8 cellular contexts compared by ENCODE assay signal in genomic region chr12:123233505-123234299, GRCh38. TPM values are rescaled to one million over a fixed set of nuclear protein-coding genes. Genes with fewer than 3 reads are reported as not detected.
DNase-seq lines count a peak whose midpoint lies in the region; ATAC-seq, FAIRE-seq and TF ChIP-seq lines count a peak whose summit lies in the region.

No MANE protein-coding gene starts in this region.

- in situ Hi-C loops in IMR-90 (cut with MboI; ENCODE audit: low sequenced_read_pairs), result loop anchor here (5.0 to 10.0 kb wide), 2 partner anchors 189 to 266 kb away; partner anchors contain the start of gene ABCB9

- dilution Hi-C loops in IMR-90 (cut with HindIII; ENCODE audit: low sequenced_read_pairs, unreplicated experiment), result loop anchor here (25.0 kb wide), 1 partner anchor 246 kb away; the partner anchor contains the start of genes ARL6IP4 and OGFOD2

- peak overlapping the region; percentile 76 for H4K91ac ChIP-seq in IMR-90 (ENCODE audit: insufficient read depth, low read depth, low read length)

- POLR2A ChIA-PET in IMR-90 (lab: Charles Lee; ENCODE audit: unreplicated experiment), result interaction anchor here (0.6 to 1.9 kb wide), 7 partner anchors 8 to 249 kb away, joined by 3 to 14 read pairs (median 3); no protein-coding TSS in a partner anchor

- H4K8ac ChIP-seq in IMR-90 (ENCODE audit: low read depth in 2 of 2, low read length in 2 of 2), result peak overlapping the region; percentile 53 to 91; a peak in 3 of 4 replicates

- H3K27ac Mint-ChIP-seq in CD14-positive monocyte, result peak overlapping the region; percentile 91 to 98 (median 95)
- H3K27ac Mint-ChIP-seq in astrocyte (ENCODE audit: unreplicated experiment), result peak overlapping the region; percentile 91

- intact Hi-C loops in CD14-positive monocyte (cut with micrococcal nuclease), result loop anchor here (5.0 to 10.0 kb wide), 2 partner anchors 256 to 259 kb away; partner anchors contain the start of gene OGFOD2 (in 2 of the 2)
- intact Hi-C loops in IMR-90 (cut with micrococcal nuclease), result loop anchor here (1.0 to 10.0 kb wide), 2 partner anchors 190 to 339 kb away; partner anchors contain the start of gene VPS37B
- intact Hi-C loops in left lung (cut with DNase I), result loop anchor here in 1 of 2 donors (10.0 kb wide), 1 partner anchor 189 kb away; no protein-coding TSS in a partner anchor

- H2AFZ ChIP-seq in IMR-90 (replicated peaks; ENCODE audit: low read length, poor library complexity), result peak overlapping the region; percentile 98
- peak overlapping the region; percentile 88 for H2AFZ ChIP-seq in astrocyte (ENCODE audit: low read depth, low read length)

- H3K4me3 ChIP-seq in IMR-90 (ENCODE audit: insufficient read depth, low read depth, low read length) (peak overlapping the region; percentile 56), astrocyte (ENCODE audit: insufficient read depth, low read depth, low read length) (peak overlapping the region; percentile 89), left lung (peak overlapping the region; percentile 73 to 95), thymus (ENCODE audit: low read length) (peak overlapping the region; percentile 65)

- H3K27ac ChIP-seq in IMR-90 (ENCODE audit: insufficient read depth, low read length) (peak overlapping the region; percentile 69), astrocyte (ENCODE audit: low read depth, low read length) (peak overlapping the region; percentile 64), left lung (peak overlapping the region; percentile 88), thymus (ENCODE audit: low read depth) (peak overlapping the region; percentile 87)

- peaks cover 30 to 54% of the 10 kb centered on the region in 2 experiments for H3K79me1 ChIP-seq in IMR-90 (ENCODE audit: low read depth in 1 of 2, low read length in 2 of 2)

- 0 out of 2 replicates have a peak overlapping the region, but pooled peaks have one; percentile 6 for H3K18ac ChIP-seq in IMR-90 (ENCODE audit: low read depth, low read length)

- H3K14ac ChIP-seq in IMR-90 (replicated peaks; ENCODE audit: low read depth, low read length), result peak overlapping the region; percentile 92

- H3K9ac ChIP-seq in IMR-90 (ENCODE audit: low read depth, low read length) (peak overlapping the region; percentile 82), astrocyte (ENCODE audit: low read length) (peak overlapping the region; percentile 91)

- peak overlapping the region; percentile 93 for H2AK5ac ChIP-seq in IMR-90 (ENCODE audit: low read depth, low read length)

- H3K4me1 ChIP-seq in IMR-90 (ENCODE audit: control insufficient read depth, insufficient read depth, low read length), result peaks cover 3% of the 10 kb centered on the region
- H3K4me1 ChIP-seq in astrocyte (ENCODE audit: insufficient read depth, low read length), result peaks cover 12% of the 10 kb centered on the region
- H3K4me1 ChIP-seq in left lung, result peaks cover 28 to 73% of the 10 kb centered on the region in 2 donors
- H3K4me1 ChIP-seq in thymus (ENCODE audit: control insufficient read depth, insufficient read depth, low read length), result peaks cover 28% of the 10 kb centered on the region

- CTCF ChIA-PET in IMR-90 (lab: Yijun Ruan, JAX), result interaction anchor here (1.4 to 4.6 kb wide), 2 partner anchors 9 to 191 kb away, joined by 4 to 23 read pairs; no protein-coding TSS in a partner anchor

- peaks cover 5% of the 10 kb centered on the region for H3K9me1 ChIP-seq in IMR-90 (ENCODE audit: insufficient read depth, low read length)

- no TSS peak for BruUV-seq in IMR-90 (replicated peaks; lab: Mats Ljungman, UMichigan)

- no peak for FAIRE-seq in astrocyte (lab: Jason Lieb, UNC)

- peak overlapping the region; percentile 70 for H3K56ac ChIP-seq in IMR-90 (ENCODE audit: extremely low read depth, insufficient read depth, low read length)

- ATAC-seq in GM21367 (IDR thresholded peaks at IDR 0.05; ENCODE audit: unreplicated experiment) (peak; percentile 6), IMR-90 (ENCODE audit: low read depth) (peak; percentile 2), left lung (peak; percentile 27)

- H3K9me3 Mint-ChIP-seq in CD14-positive monocyte, result no peaks in the 10 kb centered on the region
- H3K9me3 Mint-ChIP-seq in astrocyte (ENCODE audit: unreplicated experiment), result no peaks in the 10 kb centered on the region

- H3K4me1 Mint-ChIP-seq in CD14-positive monocyte (peaks cover 41% of the 10 kb centered on the region), astrocyte (ENCODE audit: low read depth, unreplicated experiment) (peaks cover 5% of the 10 kb centered on the region)

- H2BK15ac ChIP-seq in IMR-90 (ENCODE audit: low read depth, low read length), result 0 out of 3 replicates have a peak overlapping the region, but pooled peaks have one; percentile 20

- peak overlapping the region; percentile 96 for H2AK9ac ChIP-seq in IMR-90 (replicated peaks; ENCODE audit: low read depth, low read length, poor library complexity)

- WGBS in IMR-90 (ENCODE audit: extremely low coverage in 2 of 2, insufficient read length in 1 of 2), 2 experiments, result 10% methylated on average over 22 of the region's 42 CpGs; no CpG with 5 or more reads in 1 of the 2 experiments
- 6% methylated on average over 42 of the region's 42 CpGs for whole genome bisulfite sequencing in thymus

- peaks cover 64% of the 10 kb centered on the region for H3K79me2 ChIP-seq in astrocyte (ENCODE audit: insufficient read depth, low read length)

- H3K36me3 Mint-ChIP-seq in CD14-positive monocyte (peaks cover 0 to 5% of the 10 kb centered on the region in 2 donors), astrocyte (ENCODE audit: low read depth, unreplicated experiment) (no peaks in the 10 kb centered on the region)

- H3K9me3 ChIP-seq in IMR-90 (ENCODE audit: control insufficient read depth, insufficient read depth, low read length) (no peaks in the 10 kb centered on the region), astrocyte (ENCODE audit: insufficient read depth, low read depth, low read length) (no peaks in the 10 kb centered on the region), left lung (no peaks in the 10 kb centered on the region), thymus (ENCODE audit: control insufficient read depth) (no peaks in the 10 kb centered on the region)

- H3K27me3 Mint-ChIP-seq in CD14-positive monocyte (ENCODE audit: low read depth in 3 of 3) (peaks cover 0 to 2% (median 1%) of the 10 kb centered on the region in 3 donors), astrocyte (ENCODE audit: low read depth, unreplicated experiment) (no peaks in the 10 kb centered on the region)

- peak overlapping the region; percentile 47 for H4K5ac ChIP-seq in IMR-90 (ENCODE audit: low read depth, low read length)

- peak overlapping the region; percentile 92 to 98 for H3K4me3 Mint-ChIP-seq in CD14-positive monocyte
- H3K4me3 Mint-ChIP-seq in astrocyte (ENCODE audit: unreplicated experiment), result peak overlapping the region; percentile 99

- H3K4me2 ChIP-seq in IMR-90 (ENCODE audit: low read depth, low read length) (peak overlapping the region; percentile 84), astrocyte (ENCODE audit: low read length) (peak overlapping the region; percentile 96)

- H3K36me3 ChIP-seq in IMR-90 (ENCODE audit: control insufficient read depth, insufficient read depth, low read length) (peaks cover 1% of the 10 kb centered on the region; the same call in 1 of the 2 replicates), astrocyte (ENCODE audit: insufficient read depth, low read length) (peaks cover 8% of the 10 kb centered on the region), left lung (no peaks in the 10 kb centered on the region), thymus (ENCODE audit: control insufficient read depth, insufficient read depth) (peaks cover 13% of the 10 kb centered on the region)

- TF ChIP-seq CTCF in CD14-positive monocyte (IDR thresholded peaks at IDR 0.05) (no peak), IMR-90 (conservative IDR thresholded peaks at IDR 0.05; ENCODE audit: low read depth, low read length) (no peak), astrocyte (IDR thresholded peaks at IDR 0.05; ENCODE audit: insufficient read depth, low read depth, low read length) (no peak), left lung (IDR thresholded peaks at IDR 0.05) (no peak)

- peak overlapping the region; percentile 95 for H3K4ac ChIP-seq in IMR-90 (ENCODE audit: low read depth, low read length)

- no peak for TF ChIP-seq RAD21 in IMR-90 (IDR thresholded peaks at IDR 0.05; ENCODE audit: low read length)

- H4K20me1 ChIP-seq in IMR-90 (ENCODE audit: insufficient read depth, low read length) (peaks cover 12% of the 10 kb centered on the region; the same call in 1 of the 2 replicates), astrocyte (ENCODE audit: insufficient read depth, low read length) (peaks cover 5% of the 10 kb centered on the region)

- DNase-seq in CD14-positive monocyte (ENCODE audit: low spot score) (no peak), IMR-90 (no peak), astrocyte (ENCODE audit: low read depth) (no peak), left lung (no peak), A172 (ENCODE audit: low spot score) (no peak), NCI-H128 (lab: John Stamatoyannopoulos, UW; ENCODE audit: unreplicated experiment) (no peak)

- H2BK120ac ChIP-seq in IMR-90 (ENCODE audit: low read depth, low read length), result peak overlapping the region; percentile 36; the same call in 1 of the 2 replicates

- no peak for TF ChIP-seq POLR2A in IMR-90 (IDR thresholded peaks at IDR 0.05; ENCODE audit: low read depth, low read length)

- no peak overlapping the region for H2BK20ac ChIP-seq in IMR-90 (ENCODE audit: low read depth, low read length)

- peak overlapping the region; percentile 97 for H3K23ac ChIP-seq in IMR-90 (ENCODE audit: low read depth, low read length)

- H3K27me3 ChIP-seq in IMR-90 (ENCODE audit: control insufficient read depth, insufficient read depth, low read length) (no peaks in the 10 kb centered on the region), astrocyte (ENCODE audit: insufficient read depth, low read length) (no peaks in the 10 kb centered on the region), left lung (no peaks in the 10 kb centered on the region), thymus (ENCODE audit: control insufficient read depth, insufficient read depth) (no peaks in the 10 kb centered on the region)

- H2BK5ac ChIP-seq in IMR-90 (ENCODE audit: low read depth, low read length, poor library complexity, severe bottlenecking), result peak overlapping the region; percentile 64

RNA-seq across cellular contexts. Expression of gene MTRFR, which starts 0.5 kb away (rescaled TPM):
- polyA plus RNA-seq in CD14-positive monocyte, result 1 to 10 TPM; 1.7 to 2.1 TPM
- 10.2 and 12.2 TPM in 2 replicates for total RNA-seq in IMR-90 (2012; rRNA removed)
- 7.2 and 8.6 TPM in 2 replicates for polyA plus RNA-seq in IMR-90 (2012; rRNA removed)
- 10.9 and 17.8 TPM in 2 replicates for polyA plus RNA-seq in IMR-90 (2012; cell fraction: cytosol; rRNA removed)
- polyA plus RNA-seq in IMR-90 (2012; cell fraction: nucleus; rRNA removed; ENCODE audit: low replicate concordance), result 3.6 and 4.0 TPM in 2 replicates
- 11.1 and 12.4 TPM in 2 replicates for total RNA-seq in astrocyte
- total RNA-seq in left lung, result 10 to 100 TPM; 13.2 to 13.3 TPM
- 46.0 TPM for polyA plus RNA-seq in thymus
- total RNA-seq in A172 (2014; rRNA removed; shearing (Covaris generic)), result 14.8 and 20.2 TPM in 2 replicates

RNA-seq across cellular contexts. Expression of gene MPHOSPH9, which starts 0.8 kb away (rescaled TPM):
- 10 to 100 TPM in 1 of 2 donors, 1 to 10 TPM in 1; 6.3 to 14.1 TPM for polyA plus RNA-seq in CD14-positive monocyte
- 17.0 and 30.8 TPM in 2 replicates for total RNA-seq in IMR-90 (2012; rRNA removed)
- polyA plus RNA-seq in IMR-90 (2012; rRNA removed), result 7.6 and 8.3 TPM in 2 replicates
- 1.4 and 1.9 TPM in 2 replicates for polyA plus RNA-seq in IMR-90 (2012; cell fraction: cytosol; rRNA removed)
- polyA plus RNA-seq in IMR-90 (2012; cell fraction: nucleus; rRNA removed; ENCODE audit: low replicate concordance), result 4.3 and 23.9 TPM in 2 replicates
- total RNA-seq in astrocyte, result 21.6 and 24.9 TPM in 2 replicates
- 10 to 100 TPM; 27.6 to 28.1 TPM for total RNA-seq in left lung
- 25.5 TPM for polyA plus RNA-seq in thymus
- total RNA-seq in A172 (2014; rRNA removed; shearing (Covaris generic)), result 59.8 and 75.1 TPM in 2 replicates

RNA-seq across cellular contexts. Expression of gene CDK2AP1, which starts 38.0 kb away (rescaled TPM):
- polyA plus RNA-seq in CD14-positive monocyte, result 10 to 100 TPM; 44.5 to 58.4 TPM
- total RNA-seq in IMR-90 (2012; rRNA removed), result 137 and 265 TPM in 2 replicates
- 261 and 293 TPM in 2 replicates for polyA plus RNA-seq in IMR-90 (2012; rRNA removed)
- 96.9 and 101 TPM in 2 replicates for polyA plus RNA-seq in IMR-90 (2012; cell fraction: cytosol; rRNA removed)
- polyA plus RNA-seq in IMR-90 (2012; cell fraction: nucleus; rRNA removed; ENCODE audit: low replicate concordance), result 25.9 and 84.0 TPM in 2 replicates
- 236 and 246 TPM in 2 replicates for total RNA-seq in astrocyte
- 100 to 1,000 TPM; 145 to 154 TPM for total RNA-seq in left lung
- polyA plus RNA-seq in thymus, result 141 TPM
- total RNA-seq in A172 (2014; rRNA removed; shearing (Covaris generic)), result 252 and 256 TPM in 2 replicates
